In genomic region chr17:46193626-46194392, GRCh38 we compare ENCODE assay signal across 8 cellular contexts. TPM values are rescaled to one million over a fixed set of nuclear protein-coding genes. Genes with fewer than 3 reads are reported as not detected.
DNase-seq lines count a peak whose midpoint lies in the region; ATAC-seq, FAIRE-seq and TF ChIP-seq lines count a peak whose summit lies in the region.

No MANE protein-coding gene starts in this region.

- H3K36me3 ChIP-seq in bronchial epithelial cell (ENCODE audit: control insufficient read depth, insufficient read depth, low read length) (no peaks in the 10 kb centered on the region), smooth muscle cell (ENCODE audit: low read depth) (no peaks in the 10 kb centered on the region)

- no peaks in the 10 kb centered on the region for H3K9me3 Mint-ChIP-seq in immature natural killer cell

- peaks cover 25% of the 10 kb centered on the region for H3K4me1 ChIP-seq in smooth muscle cell (ENCODE audit: low read depth)

- peak overlapping the region; percentile 81 for H3K4me3 ChIP-seq in AG04450 (ENCODE audit: low read depth, low read length)
- peak overlapping the region; percentile 93 for H3K4me3 ChIP-seq in WI38 (ENCODE audit: low read depth, low read length)
- peak overlapping the region; percentile 83 for H3K4me3 ChIP-seq in bronchial epithelial cell (ENCODE audit: low read depth, low read length)
- peak overlapping the region; percentile 97 for H3K4me3 ChIP-seq in smooth muscle cell

- H3K4me2 ChIP-seq in smooth muscle cell: peak overlapping the region; percentile 97

- peaks cover 48 to 64% of the 10 kb centered on the region in 2 donors for H3K4me1 Mint-ChIP-seq in immature natural killer cell

- H3K27me3 Mint-ChIP-seq in immature natural killer cell (ENCODE audit: low read depth in 3 of 3): peaks cover 17 to 31% (median 28%) of the 10 kb centered on the region in 3 donors

- peak; percentile 70 for DNase-seq in AG04450 (ENCODE audit: low read depth, low spot score)
- peak; percentile 96 for DNase-seq in NCI-H2227 (lab: John Stamatoyannopoulos, UW; ENCODE audit: unreplicated experiment)
- peak; percentile 82 for DNase-seq in bronchial epithelial cell (ENCODE audit: low read depth)
- DNase-seq in immature natural killer cell: peak; percentile 86 to 93 (median 89)
- DNase-seq in smooth muscle cell (lab: John Stamatoyannopoulos, UW; ENCODE audit: unreplicated experiment): peak; percentile 92

- peaks cover 84% of the 10 kb centered on the region for H4K20me1 ChIP-seq in smooth muscle cell (ENCODE audit: low read depth)

- H3K27me3 ChIP-seq in AG04450 (ENCODE audit: control insufficient read depth, insufficient read depth, low read length): no peaks in the 10 kb centered on the region
- no peaks in the 10 kb centered on the region for H3K27me3 ChIP-seq in bronchial epithelial cell (ENCODE audit: control insufficient read depth, insufficient read depth, low read length)
- H3K27me3 ChIP-seq in smooth muscle cell (ENCODE audit: low read depth): no peaks in the 10 kb centered on the region

- 2% methylated on average over 60 of the region's 60 CpGs for WGBS in smooth muscle cell (ENCODE audit: low lambda C conversion rate)

- CTCF ChIA-PET in AG04450 (lab: Charles Lee): interaction anchor here (0.6 to 1.9 kb wide), 20 partner anchors 11 to 192 kb away, joined by 3 to 50 read pairs (median 6); no protein-coding TSS in a partner anchor

- TF ChIP-seq CTCF in AG04450 (IDR thresholded peaks at IDR 0.05; ENCODE audit: low read depth, low read length): no peak; the same call in 1 of the 2 replicates
- TF ChIP-seq CTCF in WI38 (IDR thresholded peaks at IDR 0.05; ENCODE audit: low read depth, low read length): no peak; the same call in 1 of the 2 replicates
- TF ChIP-seq CTCF in bronchial epithelial cell (IDR thresholded peaks at IDR 0.05; ENCODE audit: insufficient read depth, low read length, severe bottlenecking): no peak
- TF ChIP-seq CTCF in smooth muscle cell (IDR thresholded peaks at IDR 0.05; ENCODE audit: borderline replicate concordance, insufficient read depth, poor library complexity, severe bottlenecking): peak; percentile 35

- peak overlapping the region; percentile 80 to 92 (median 87) for H3K4me3 Mint-ChIP-seq in immature natural killer cell

- H3K9ac ChIP-seq in smooth muscle cell (ENCODE audit: low read depth): peak overlapping the region; percentile 75

- POLR2A ChIA-PET in AG04450 (lab: Yijun Ruan, JAX): interaction anchor here (0.6 to 1.2 kb wide), 3 partner anchors 59 to 245 kb away, joined by 3 to 17 read pairs (median 3); no protein-coding TSS in a partner anchor

- H3K27ac Mint-ChIP-seq in immature natural killer cell: peak overlapping the region; percentile 94 to 98 (median 98)

- peaks cover 83% of the 10 kb centered on the region for H3K79me2 ChIP-seq in smooth muscle cell (ENCODE audit: low read depth)

- H2AFZ ChIP-seq in smooth muscle cell (ENCODE audit: low read depth): peak overlapping the region; percentile 93

- ATAC-seq in GM18907 (IDR thresholded peaks at IDR 0.05; ENCODE audit: unreplicated experiment): peak; percentile 62
- peak; percentile 54 for ATAC-seq in HG03139 (IDR thresholded peaks at IDR 0.05; ENCODE audit: unreplicated experiment)

- peak overlapping the region; percentile 87 for H3K27ac ChIP-seq in AG04450 (ENCODE audit: low read depth, low read length)
- H3K27ac ChIP-seq in smooth muscle cell (ENCODE audit: low read depth): peak overlapping the region; percentile 83

- peaks cover 0 to 6% (median 4%) of the 10 kb centered on the region in 3 donors for H3K36me3 Mint-ChIP-seq in immature natural killer cell

- H3F3A ChIP-seq in smooth muscle cell (ENCODE audit: low read depth): peaks cover 14% of the 10 kb centered on the region

- FAIRE-seq in bronchial epithelial cell (lab: Jason Lieb, UNC): no peak

- H3K9me3 ChIP-seq in AG04450 (ENCODE audit: control insufficient read depth, insufficient read depth, low read length) (no peaks in the 10 kb centered on the region), smooth muscle cell (replicated peaks; ENCODE audit: low read depth) (no peaks in the 10 kb centered on the region)

RNA-seq across cellular contexts. Expression of gene KANSL1, which starts 0.6 kb away (rescaled TPM):
- polyA plus RNA-seq in AG04450 (2011; rRNA removed) (15.6 and 27.0 TPM in 2 replicates), immature natural killer cell (10 to 100 TPM in 1 of 3 donors, 1 to 10 TPM in 2; 3.3 to 21.9 (median 8.6) TPM), smooth muscle cell (16.9 and 23.2 TPM in 2 replicates)
- 94.2 and 95.8 TPM in 2 replicates for polyA minus RNA-seq in AG04450 (2011; rRNA and poly(A)+ RNA removed)
- total RNA-seq in bronchial epithelial cell (58.5 and 106 TPM in 2 replicates), smooth muscle cell (59.9 and 69.7 TPM in 2 replicates)

Comparison
In these comparisons a context has a peak if more than half of its experiments do, and no peak if none do; other contexts are left out.
1. Peak in every context shown above with its lines: DNase-seq, ATAC-seq, H3K4me3 ChIP-seq and H3K27ac ChIP-seq.